Comparison of ENCODE assay signal across 1 cellular context in the genomic region with DNA sequence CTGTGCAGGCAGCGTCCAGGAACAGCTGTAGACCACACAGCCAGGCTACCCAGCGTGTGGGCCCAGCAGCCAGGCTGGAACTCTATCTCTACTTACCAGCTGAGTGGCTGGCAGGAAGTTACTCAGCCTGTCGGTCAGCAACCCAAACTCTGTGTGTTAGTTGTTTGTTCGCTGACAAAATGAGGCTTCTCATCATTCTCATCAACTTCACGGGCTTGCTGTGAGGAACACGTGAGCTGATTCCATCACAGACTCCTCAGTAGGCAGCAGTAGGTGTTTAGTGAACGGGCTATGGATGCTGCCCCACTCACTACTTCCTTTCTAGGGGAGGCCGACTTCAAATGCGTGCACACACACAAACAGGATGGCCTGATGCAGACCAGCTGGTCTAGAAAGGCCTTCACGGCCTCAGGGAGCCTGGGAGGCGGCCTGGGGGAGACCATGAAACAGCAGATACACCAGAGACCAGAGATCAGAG.
TF ChIP-seq lines count a peak whose summit lies in the region.

No MANE protein-coding gene starts in this region.

TF ChIP-seq in K562, 482 proteins besides CTCF, POLR2A, EP300 and RAD21 (continued from another document and continues in another):
- TF ChIP-seq SOX6 (IDR thresholded peaks at IDR 0.05) (0 out of 2 replicates have a peak, but pooled peaks have one; percentile 42), MEF2D (tag; conservative IDR thresholded peaks at IDR 0.05; ENCODE audit: low read depth) (no peak), ZNF584 (CRISPR knock-in tag; IDR thresholded peaks at IDR 0.05; ENCODE audit: low read depth) (no peak; the same call in none of the 2 replicates), HNRNPLL (IDR thresholded peaks at IDR 0.05; ENCODE audit: low read depth, low read length, poor library complexity, severe bottlenecking) (no peak), ZNF668 (CRISPR knock-in tag; IDR thresholded peaks at IDR 0.05) (no peak), MAZ (CRISPR knock-in tag; conservative IDR thresholded peaks at IDR 0.05 in 1 of 2, IDR thresholded peaks at IDR 0.05 in 1 of 2) (no peak; a peak in 2 of 4 replicates), NFYB (IDR thresholded peaks at IDR 0.05; ENCODE audit: extremely low read depth, insufficient read length) (no peak), AFF4 (CRISPR knock-in tag; IDR thresholded peaks at IDR 0.05) (0 out of 2 replicates have a peak, but pooled peaks have one; percentile 8), ZNF444 (CRISPR knock-in tag; IDR thresholded peaks at IDR 0.05) (no peak), ERF (CRISPR knock-in tag; IDR thresholded peaks at IDR 0.05) (no peak), NCOA1 (IDR thresholded peaks at IDR 0.05; ENCODE audit: low read depth) (peak; percentile 39; the same call in 1 of the 2 replicates), SAFB (IDR thresholded peaks at IDR 0.05; ENCODE audit: borderline replicate concordance, low read depth, low read length) (no peak), THRAP3 (IDR thresholded peaks at IDR 0.05; ENCODE audit: borderline replicate concordance) (no peak), KLF16 (IDR thresholded peaks at IDR 0.05) (peak; percentile 70), ZNF174 (CRISPR knock-in tag; IDR thresholded peaks at IDR 0.05) (no peak), HBP1 (CRISPR knock-in tag; IDR thresholded peaks at IDR 0.05) (no peak), MCM5 (IDR thresholded peaks at IDR 0.05; ENCODE audit: low read depth) (no peak), U2AF2 (optimal IDR thresholded peaks at IDR 0.05; ENCODE audit: low read depth, low read length) (no peak), ZNF445 (CRISPR knock-in tag; IDR thresholded peaks at IDR 0.05; ENCODE audit: low read depth) (no peak), MBD1 (CRISPR knock-in tag; IDR thresholded peaks at IDR 0.05) (no peak), ZNF146 (CRISPR knock-in tag; IDR thresholded peaks at IDR 0.05; ENCODE audit: unreplicated experiment) (no peak), KLF13 (tag; IDR thresholded peaks at IDR 0.05; ENCODE audit: borderline replicate concordance, low read depth) (no peak), HDAC2 (IDR thresholded peaks at IDR 0.05) (no peak; the same call in 1 of the 2 replicates), TEAD2 (tag; IDR thresholded peaks at IDR 0.05) (no peak), CREB3 (tag; conservative IDR thresholded peaks at IDR 0.05; ENCODE audit: low read depth) (0 out of 2 replicates have a peak, but pooled peaks have one; percentile 38), ZNF76 (CRISPR knock-in tag; IDR thresholded peaks at IDR 0.05; ENCODE audit: borderline replicate concordance) (no peak), CCAR2 (IDR thresholded peaks at IDR 0.05; ENCODE audit: low read depth, low read length) (no peak), CBX3 (IDR thresholded peaks at IDR 0.05; ENCODE audit: borderline replicate concordance in 1 of 2, low read length in 2 of 2) (0 out of 3 replicates have a peak, but pooled peaks of 1 of the 2 experiments have one; percentile 36), JUN (IDR thresholded peaks at IDR 0.05; ENCODE audit: borderline replicate concordance, low read depth, low read length) (no peak), JUN (CRISPR knock-in tag; IDR thresholded peaks at IDR 0.05; ENCODE audit: borderline replicate concordance) (no peak), TAF7 (tag; IDR thresholded peaks at IDR 0.05) (no peak), NFATC3 (IDR thresholded peaks at IDR 0.05) (no peak), SMARCA4 (IDR thresholded peaks at IDR 0.05) (peak; percentile 60), ARNT (IDR thresholded peaks at IDR 0.05) (0 out of 4 replicates have a peak, but pooled peaks of 1 of the 2 experiments have one; percentile 10), PHF21A (IDR thresholded peaks at IDR 0.05; ENCODE audit: borderline replicate concordance, low read depth) (no peak), GTF2F1 (IDR thresholded peaks at IDR 0.05; ENCODE audit: low read depth, low read length) (no peak), NFE2 (IDR thresholded peaks at IDR 0.05; ENCODE audit: low read depth) (no peak), ELF4 (CRISPR knock-in tag; IDR thresholded peaks at IDR 0.05) (no peak), DEAF1 (CRISPR knock-in tag; IDR thresholded peaks at IDR 0.05) (no peak), E2F5 (CRISPR knock-in tag; IDR thresholded peaks at IDR 0.05) (no peak), LEF1 (IDR thresholded peaks at IDR 0.05) (peak; percentile 46)
- TF ChIP-seq, protein P1, sequence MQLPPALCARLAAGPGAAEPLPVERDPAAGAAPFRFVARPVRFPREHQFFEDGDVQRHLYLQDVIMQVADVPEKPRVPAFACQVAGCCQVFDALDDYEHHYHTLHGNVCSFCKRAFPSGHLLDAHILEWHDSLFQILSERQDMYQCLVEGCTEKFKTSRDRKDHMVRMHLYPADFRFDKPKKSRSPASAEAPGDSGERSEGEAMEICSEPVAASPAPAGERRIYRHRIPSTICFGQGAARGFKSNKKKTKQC (CRISPR knock-in tag; IDR thresholded peaks at IDR 0.05): no peak
- TF ChIP-seq, protein P2, sequence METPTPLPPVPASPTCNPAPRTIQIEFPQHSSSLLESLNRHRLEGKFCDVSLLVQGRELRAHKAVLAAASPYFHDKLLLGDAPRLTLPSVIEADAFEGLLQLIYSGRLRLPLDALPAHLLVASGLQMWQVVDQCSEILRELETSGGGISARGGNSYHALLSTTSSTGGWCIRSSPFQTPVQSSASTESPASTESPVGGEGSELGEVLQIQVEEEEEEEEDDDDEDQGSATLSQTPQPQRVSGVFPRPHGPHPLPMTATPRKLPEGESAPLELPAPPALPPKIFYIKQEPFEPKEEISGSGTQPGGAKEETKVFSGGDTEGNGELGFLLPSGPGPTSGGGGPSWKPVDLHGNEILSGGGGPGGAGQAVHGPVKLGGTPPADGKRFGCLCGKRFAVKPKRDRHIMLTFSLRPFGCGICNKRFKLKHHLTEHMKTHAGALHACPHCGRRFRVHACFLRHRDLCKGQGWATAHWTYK (CRISPR knock-in tag; IDR thresholded peaks at IDR 0.05): no peak
- TF ChIP-seq, protein P3, sequence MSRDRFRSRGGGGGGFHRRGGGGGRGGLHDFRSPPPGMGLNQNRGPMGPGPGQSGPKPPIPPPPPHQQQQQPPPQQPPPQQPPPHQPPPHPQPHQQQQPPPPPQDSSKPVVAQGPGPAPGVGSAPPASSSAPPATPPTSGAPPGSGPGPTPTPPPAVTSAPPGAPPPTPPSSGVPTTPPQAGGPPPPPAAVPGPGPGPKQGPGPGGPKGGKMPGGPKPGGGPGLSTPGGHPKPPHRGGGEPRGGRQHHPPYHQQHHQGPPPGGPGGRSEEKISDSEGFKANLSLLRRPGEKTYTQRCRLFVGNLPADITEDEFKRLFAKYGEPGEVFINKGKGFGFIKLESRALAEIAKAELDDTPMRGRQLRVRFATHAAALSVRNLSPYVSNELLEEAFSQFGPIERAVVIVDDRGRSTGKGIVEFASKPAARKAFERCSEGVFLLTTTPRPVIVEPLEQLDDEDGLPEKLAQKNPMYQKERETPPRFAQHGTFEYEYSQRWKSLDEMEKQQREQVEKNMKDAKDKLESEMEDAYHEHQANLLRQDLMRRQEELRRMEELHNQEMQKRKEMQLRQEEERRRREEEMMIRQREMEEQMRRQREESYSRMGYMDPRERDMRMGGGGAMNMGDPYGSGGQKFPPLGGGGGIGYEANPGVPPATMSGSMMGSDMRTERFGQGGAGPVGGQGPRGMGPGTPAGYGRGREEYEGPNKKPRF (IDR thresholded peaks at IDR 0.05; ENCODE audit: low read depth, low read length): no peak
- TF ChIP-seq, protein P4, sequence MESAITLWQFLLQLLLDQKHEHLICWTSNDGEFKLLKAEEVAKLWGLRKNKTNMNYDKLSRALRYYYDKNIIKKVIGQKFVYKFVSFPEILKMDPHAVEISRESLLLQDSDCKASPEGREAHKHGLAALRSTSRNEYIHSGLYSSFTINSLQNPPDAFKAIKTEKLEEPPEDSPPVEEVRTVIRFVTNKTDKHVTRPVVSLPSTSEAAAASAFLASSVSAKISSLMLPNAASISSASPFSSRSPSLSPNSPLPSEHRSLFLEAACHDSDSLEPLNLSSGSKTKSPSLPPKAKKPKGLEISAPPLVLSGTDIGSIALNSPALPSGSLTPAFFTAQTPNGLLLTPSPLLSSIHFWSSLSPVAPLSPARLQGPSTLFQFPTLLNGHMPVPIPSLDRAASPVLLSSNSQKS (CRISPR knock-in tag; IDR thresholded peaks at IDR 0.05): no peak
